In genomic region chr1:204069887-204070286, GRCh38 we compare ENCODE assay signal across 28 cellular contexts.
"Had no signal": no experiment of that assay in that cellular context is flagged by ENCODE, and none has a peak within 500 bp of the region (broad histone marks: within the 10 kb centered on the region; RNA-seq: fewer than 3 reads in every experiment).

No MANE protein-coding gene starts in this region.

- H3K4me2 ChIP-seq: hepatocyte had no signal

- H3K27me3 ChIP-seq: colonic mucosa, hepatocyte, pancreas, sigmoid colon, thyroid gland had no signal

- DNase-seq: colonic mucosa; effector memory CD4-positive, alpha-beta T cell; erythroblast; esophagus squamous epithelium; foreskin melanocyte; heart left ventricle; left cardiac atrium; left lung; mesenchymal stem cell; mucosa of descending colon; naive B cell; pancreas; right cardiac atrium; sigmoid colon; stimulated activated CD4-positive, alpha-beta T cell treated with anti-CD3 and anti-CD28 coated beads, Interleukin-2, amount 100 ng/mL, for 24 hours; stimulated activated CD4-positive, alpha-beta T cell treated with anti-CD3 and anti-CD28 coated beads, Interleukin-4, amount 100 ng/mL, for 24 hours; stimulated activated naive CD4-positive, alpha-beta T cell treated with Interleukin-2 at 50 U/mL for 16 hours; stomach; thyroid gland; trophoblast cell had no signal

- H2AFZ ChIP-seq: hepatocyte had no signal

- H3K4me3 ChIP-seq: colonic mucosa, esophagus squamous epithelium, heart left ventricle, hepatocyte, left lung, mucosa of descending colon, pancreas, prostate gland, sigmoid colon, stomach, thyroid gland had no signal

- H3K27ac ChIP-seq: colonic mucosa, esophagus squamous epithelium, heart left ventricle, hepatocyte, left lung, neutrophil, pancreas, prostate gland, sigmoid colon, stomach, thyroid gland had no signal

- H3K36me3 Mint-ChIP-seq: mesothelial cell of epicardium; natural killer cell treated with Interleukin-12 subunit alpha and Interleukin-12 subunit beta and Interleukin-15 and Interleukin-18, amount 100 ng/mL, for 72 hours; stimulated activated effector memory CD8-positive, alpha-beta T cell treated with anti-CD3 and anti-CD28 coated beads, Interleukin-12 subunit alpha, Interleukin-12 subunit beta, amount 100 ng/mL, for 72 hours had no signal

- H3K36me3 ChIP-seq: colonic mucosa, esophagus squamous epithelium, heart left ventricle, left lung, neutrophil, pancreas, prostate gland, sigmoid colon, stomach, thyroid gland had no signal

- H3K4me1 ChIP-seq: colonic mucosa, pancreas, prostate gland had no signal

- H3K27ac Mint-ChIP-seq: dendritic cell treated with granulocyte-macrophage colony-stimulating factor and Interleukin-4, amounts not matched to agents 40 ng/mL and 50 ng/mL, for 4 days; mesothelial cell of epicardium; natural killer cell treated with Interleukin-12 subunit alpha and Interleukin-12 subunit beta and Interleukin-15 and Interleukin-18, amount 100 ng/mL, for 72 hours; stimulated activated effector memory CD8-positive, alpha-beta T cell treated with anti-CD3 and anti-CD28 coated beads, Interleukin-12 subunit alpha, Interleukin-12 subunit beta, amount 100 ng/mL, for 72 hours had no signal

- H3K4me1 Mint-ChIP-seq: central memory CD8-positive, alpha-beta T cell had no signal

- H3K4me3 Mint-ChIP-seq: central memory CD8-positive, alpha-beta T cell; dendritic cell treated with granulocyte-macrophage colony-stimulating factor and Interleukin-4, amounts not matched to agents 40 ng/mL and 50 ng/mL, for 4 days; mesothelial cell of epicardium; natural killer cell treated with Interleukin-12 subunit alpha and Interleukin-12 subunit beta and Interleukin-15 and Interleukin-18, amount 100 ng/mL, for 72 hours; stimulated activated effector memory CD8-positive, alpha-beta T cell treated with anti-CD3 and anti-CD28 coated beads, Interleukin-12 subunit alpha, Interleukin-12 subunit beta, amount 100 ng/mL, for 72 hours had no signal

- H3K9me3 Mint-ChIP-seq: central memory CD8-positive, alpha-beta T cell; dendritic cell treated with granulocyte-macrophage colony-stimulating factor and Interleukin-4, amounts not matched to agents 40 ng/mL and 50 ng/mL, for 4 days; mesothelial cell of epicardium; natural killer cell treated with Interleukin-12 subunit alpha and Interleukin-12 subunit beta and Interleukin-15 and Interleukin-18, amount 100 ng/mL, for 72 hours; stimulated activated effector memory CD8-positive, alpha-beta T cell treated with anti-CD3 and anti-CD28 coated beads, Interleukin-12 subunit alpha, Interleukin-12 subunit beta, amount 100 ng/mL, for 72 hours had no signal

- H3K9me3 ChIP-seq: colonic mucosa, esophagus squamous epithelium, heart left ventricle, left lung, mucosa of descending colon, neutrophil, pancreas, prostate gland, sigmoid colon, stomach, thyroid gland had no signal

- ATAC-seq: heart left ventricle; left cardiac atrium; left lung; mucosa of descending colon; natural killer cell treated with Interleukin-12 subunit alpha and Interleukin-12 subunit beta and Interleukin-15 and Interleukin-18, amount 100 ng/mL, for 72 hours; pancreas; right cardiac atrium; stimulated activated effector memory CD8-positive, alpha-beta T cell treated with anti-CD3 and anti-CD28 coated beads, Interleukin-12 subunit alpha, Interleukin-12 subunit beta, amount 100 ng/mL, for 72 hours had no signal
